In genomic region chr6:31888281-31889258, GRCh38 we compare ENCODE assay signal across 9 cellular contexts. TPM values are rescaled to one million over a fixed set of nuclear protein-coding genes. Genes with fewer than 3 reads are reported as not detected.
A peak's percentile ranks its signal among the peaks of the same experiment; 100 is the strongest.
DNase-seq lines count a peak whose midpoint lies in the region; ATAC-seq and TF ChIP-seq lines count a peak whose summit lies in the region.
"Had no signal": no experiment of that assay in that cellular context is flagged by ENCODE, and none has a peak within 500 bp of the region (broad histone marks: within the 10 kb centered on the region; RNA-seq: fewer than 3 reads in every experiment).

No MANE protein-coding gene starts in this region.

- no peaks in the 10 kb centered on the region for H3K27me3 Mint-ChIP-seq in chondrocyte (ENCODE audit: low read depth)
- no peaks in the 10 kb centered on the region for H3K27me3 Mint-ChIP-seq in naive thymus-derived CD8-positive, alpha-beta T cell

- no peak overlapping the region for H3K27ac Mint-ChIP-seq in chondrocyte (ENCODE audit: unreplicated experiment)
- H3K27ac Mint-ChIP-seq in naive thymus-derived CD8-positive, alpha-beta T cell, result peak overlapping the region in 1 of 10 donors; percentile 71

- DNase-seq in GM19240 (ENCODE audit: insufficient read length, low spot score) (peak; percentile 51), chondrocyte (ENCODE audit: low spot score) (no peak), epidermal melanocyte (ENCODE audit: insufficient read length, low spot score) (no peak)
- peak in 9 of 10 donors; percentile 32 to 78 (median 51) for DNase-seq in naive thymus-derived CD8-positive, alpha-beta T cell

- H3K9me3 Mint-ChIP-seq in chondrocyte (ENCODE audit: low read depth), result no peaks in the 10 kb centered on the region
- H3K9me3 Mint-ChIP-seq in naive thymus-derived CD8-positive, alpha-beta T cell, result no peaks in the 10 kb centered on the region

- peaks cover 22% of the 10 kb centered on the region for H3K36me3 Mint-ChIP-seq in chondrocyte (ENCODE audit: low read depth)
- H3K36me3 Mint-ChIP-seq in naive thymus-derived CD8-positive, alpha-beta T cell, result peaks cover 5 to 80% (median 17%) of the 10 kb centered on the region in 3 donors

- no peak overlapping the region for H3K27ac ChIP-seq in VCaP

- POLR2A ChIA-PET in naive thymus-derived CD8-positive, alpha-beta T cell (lab: Charles Lee), result interaction anchor here (0.5 to 1.6 kb wide), 5 partner anchors 8 to 185 kb away, joined by 3 to 5 read pairs (median 3); partner anchors contain the start of gene ZBTB12

- H3K4me3 Mint-ChIP-seq in chondrocyte (ENCODE audit: unreplicated experiment), result no peak overlapping the region
- H3K4me3 Mint-ChIP-seq in naive thymus-derived CD8-positive, alpha-beta T cell, result no peak overlapping the region

- TF ChIP-seq CTCF in VCaP (conservative IDR thresholded peaks at IDR 0.05) (peak; percentile 87), chondrocyte (IDR thresholded peaks at IDR 0.05) (peak; percentile 83)

- ATAC-seq in naive thymus-derived CD8-positive, alpha-beta T cell, result peak; percentile 35 to 58
- no peak for ATAC-seq in HG02852 (IDR thresholded peaks at IDR 0.05; ENCODE audit: unreplicated experiment)
- ATAC-seq in HG02938 (IDR thresholded peaks at IDR 0.05; ENCODE audit: unreplicated experiment), result no peak
- no peak for ATAC-seq in GM19035 (IDR thresholded peaks at IDR 0.05; ENCODE audit: unreplicated experiment)

- no peaks in the 10 kb centered on the region for H3K4me1 Mint-ChIP-seq in chondrocyte (ENCODE audit: low read depth)
- H3K4me1 Mint-ChIP-seq in naive thymus-derived CD8-positive, alpha-beta T cell, result peaks cover 0 to 4% (median 3%) of the 10 kb centered on the region in 4 donors

RNA-seq across cellular contexts. Expression of gene EHMT2, which starts 8.9 kb away (rescaled TPM):
- total RNA-seq in chondrocyte, result 37.7 to 53.0 TPM (median 40.0 TPM) in 3 replicates
- total RNA-seq in naive thymus-derived CD8-positive, alpha-beta T cell, result 10 to 100 TPM; 77.1 to 81.8 TPM
- 10 to 100 TPM; 37.3 to 57.9 (median 43.0) TPM for polyA plus RNA-seq in naive thymus-derived CD8-positive, alpha-beta T cell

RNA-seq across cellular contexts. Expression of gene SLC44A4, which starts 9.8 kb away (rescaled TPM):
- total RNA-seq in chondrocyte, result not detected in 3 replicates
- not detected for total RNA-seq in naive thymus-derived CD8-positive, alpha-beta T cell
- polyA plus RNA-seq in naive thymus-derived CD8-positive, alpha-beta T cell, result not detected
- total RNA-seq: RPMI7951 had no signal

RNA-seq across cellular contexts. Expression of gene ZBTB12, which starts 13.3 kb away (rescaled TPM):
- 6.3 to 7.6 TPM (median 6.7 TPM) in 3 replicates for total RNA-seq in chondrocyte
- 1 to 10 TPM; 3.1 to 3.7 TPM for total RNA-seq in naive thymus-derived CD8-positive, alpha-beta T cell
- polyA plus RNA-seq in naive thymus-derived CD8-positive, alpha-beta T cell, result not detected

RNA-seq across cellular contexts. Expression of gene NEU1, which starts 25.9 kb away (rescaled TPM):
- total RNA-seq in chondrocyte, result 63.8 to 67.5 TPM (median 64.2 TPM) in 3 replicates
- 10 to 100 TPM; 15.0 to 15.8 TPM for total RNA-seq in naive thymus-derived CD8-positive, alpha-beta T cell
- 10 to 100 TPM; 10.9 to 17.9 (median 16.2) TPM for polyA plus RNA-seq in naive thymus-derived CD8-positive, alpha-beta T cell

RNA-seq across cellular contexts. Expression of gene C2, which starts 38.9 kb away (rescaled TPM):
- 0.52 to 1.5 TPM (median 0.56 TPM) in 3 replicates for total RNA-seq in chondrocyte
- 1 to 10 TPM; 3.8 to 4.3 TPM for total RNA-seq in naive thymus-derived CD8-positive, alpha-beta T cell
- not detected for polyA plus RNA-seq in naive thymus-derived CD8-positive, alpha-beta T cell
- total RNA-seq: RPMI7951 had no signal

Comparison
In these comparisons a context has a peak if more than half of its experiments do, and no peak if none do; other contexts are left out.
1. DNase-seq: peak in GM19240 (single experiment) and naive thymus-derived CD8-positive, alpha-beta T cell (9 of 10); none in chondrocyte (single experiment) and epidermal melanocyte (single experiment).
2. ATAC-seq: peak in naive thymus-derived CD8-positive, alpha-beta T cell (2 of 2); none in HG02852 (single experiment), HG02938 (single experiment) and GM19035 (single experiment).